Comparison of ENCODE assay signal across 8 cellular contexts in genomic region chr1:158999301-159000069, GRCh38. TPM values are rescaled to one million over a fixed set of nuclear protein-coding genes. Genes with fewer than 3 reads are reported as not detected.
DNase-seq lines count a peak whose midpoint lies in the region; ATAC-seq and TF ChIP-seq lines count a peak whose summit lies in the region.

No MANE protein-coding gene starts in this region.

- TF ChIP-seq CTCF in foreskin keratinocyte (conservative IDR thresholded peaks at IDR 0.05) (no peak), neural crest cell (conservative IDR thresholded peaks at IDR 0.05) (no peak)

- H3K27ac Mint-ChIP-seq in neural crest cell (ENCODE audit: unreplicated experiment) = peak overlapping the region; percentile 79

- H3K27me3 ChIP-seq in foreskin keratinocyte = no peaks in the 10 kb centered on the region

- H3K36me3 Mint-ChIP-seq in neural crest cell (ENCODE audit: low read depth) = no peaks in the 10 kb centered on the region

- no peaks in the 10 kb centered on the region for H3K9me3 Mint-ChIP-seq in neural crest cell

- H3K4me1 Mint-ChIP-seq in neural crest cell = peaks cover 40% of the 10 kb centered on the region

- in situ Hi-C loops in SK-MEL-5 (cut with HindIII; ENCODE audit: low pct_unique_long_range_greater_than_20kb, low sequenced_read_pairs) = no loop called here

- DNase-seq in Daoy (ENCODE audit: low read depth) (peak; percentile 84), SK-MEL-5 (ENCODE audit: low read depth, low spot score) (peak; percentile 96), foreskin keratinocyte (peak; percentile 81 to 84), neural crest cell (ENCODE audit: low read depth, low spot score) (peak; percentile 50), HuH-7 (ENCODE audit: low spot score) (no peak)
- DNase-seq in activated T-cell treated with anti-CD3 and anti-CD28 coated beads, Interleukin-2, amount 50 U/mL, for 1 hour = no peak

- ATAC-seq in foreskin keratinocyte (peak; percentile 85), GM18868 (IDR thresholded peaks at IDR 0.05; ENCODE audit: unreplicated experiment) (no peak), HG03039 (IDR thresholded peaks at IDR 0.05; ENCODE audit: unreplicated experiment) (no peak)

- peaks cover 11% of the 10 kb centered on the region for H3K4me1 ChIP-seq in foreskin keratinocyte

- H3K4me3 Mint-ChIP-seq in neural crest cell = peak overlapping the region; percentile 86

- H3K27ac ChIP-seq in foreskin keratinocyte = peak overlapping the region; percentile 42

- H3K27me3 Mint-ChIP-seq in neural crest cell (ENCODE audit: low read depth) = no peaks in the 10 kb centered on the region

RNA-seq across cellular contexts. Expression of gene IFI16, which starts 10.2 kb away (rescaled TPM):
- 23.7 and 24.5 TPM in 2 replicates for total RNA-seq in Daoy (2014; rRNA removed; shearing (Covaris generic))
- total RNA-seq in SK-MEL-5 (2014; rRNA removed; shearing (Covaris generic)) = 91.7 and 103 TPM in 2 replicates
- polyA plus RNA-seq in SK-MEL-5 (2015; cell fraction: cytosol; rRNA removed) = 219 and 247 TPM in 2 replicates
- 371 and 524 TPM in 2 replicates for polyA plus RNA-seq in SK-MEL-5 (2015; cell fraction: nucleus; rRNA removed)
- 97.6 and 100.0 TPM in 2 replicates for total RNA-seq in foreskin keratinocyte
- 112 and 114 TPM in 2 replicates for polyA plus RNA-seq in foreskin keratinocyte
- 4.9 and 6.3 TPM in 2 replicates for total RNA-seq in neural crest cell

Comparison
In these comparisons a context has a peak if more than half of its experiments do, and no peak if none do; other contexts are left out.
1. DNase-seq: peak in Daoy (single experiment), SK-MEL-5 (single experiment), foreskin keratinocyte (2 of 2) and neural crest cell (single experiment); none in activated T-cell treated with anti-CD3 and anti-CD28 coated beads, Interleukin-2, amount 50 U/mL, for 1 hour (single experiment) and HuH-7 (single experiment).